In genomic region chr6:167142433-167142761, GRCh38 we compare ENCODE assay signal across 1 cellular context.
TF ChIP-seq lines count a peak whose summit lies in the region.

No MANE protein-coding gene starts in this region.

TF ChIP-seq in SK-N-SH, 30 proteins besides CTCF, POLR2A, EP300 and RAD21:
- TF ChIP-seq MXI1 (IDR thresholded peaks at IDR 0.05; ENCODE audit: low read depth, low read length) = no peak
